23 cellular contexts compared by ENCODE assay signal in the genomic region with DNA sequence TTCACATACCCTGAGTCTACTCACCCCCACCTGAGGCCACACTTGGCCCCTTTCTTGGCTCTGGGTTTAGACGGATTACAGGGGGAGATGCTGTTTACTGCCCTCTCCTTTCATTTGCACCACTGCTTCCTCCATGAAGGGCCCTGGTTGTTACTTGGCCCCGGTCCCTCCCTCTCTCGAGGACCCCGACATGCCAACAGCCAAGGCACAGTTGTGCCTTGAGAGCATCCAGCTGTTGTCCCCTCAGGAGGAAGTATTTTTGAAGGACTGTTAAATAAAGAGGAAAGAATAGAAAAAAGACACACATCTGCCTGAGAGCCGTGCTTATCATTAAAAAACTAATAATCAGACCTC. TPM values are rescaled to one million over a fixed set of nuclear protein-coding genes. Genes with fewer than 3 reads are reported as not detected.
DNase-seq lines count a peak whose midpoint lies in the region; ATAC-seq and TF ChIP-seq lines count a peak whose summit lies in the region.
"Had no signal": no experiment of that assay in that cellular context is flagged by ENCODE, and none has a peak within 500 bp of the region (broad histone marks: within the 10 kb centered on the region; RNA-seq: fewer than 3 reads in every experiment).

No MANE protein-coding gene starts in this region.

- 0 out of 2 replicates have a peak overlapping the region, but pooled peaks have one; percentile 69 for H3K4me2 ChIP-seq in HCT116 (ENCODE audit: low read length)
- H3K4me2 ChIP-seq: neural progenitor cell had no signal

- intact Hi-C loops in HCT116 (cut with micrococcal nuclease) (no loop called here), left lung (cut with DNase I) (loop anchor here in 1 of 2 donors (10.0 kb wide), 1 partner anchor 235 kb away; no protein-coding TSS in a partner anchor)

- peaks cover 11% of the 10 kb centered on the region for H3K27me3 Mint-ChIP-seq in endothelial cell (ENCODE audit: unreplicated experiment)
- H3K27me3 Mint-ChIP-seq: activated naive CD8-positive, alpha-beta T cell treated with anti-CD3 and anti-CD28 coated beads for 36 hours had no signal

- POLR2A ChIA-PET in HCT116 (lab: Charles Lee): no interaction called here

- TF ChIP-seq CTCF in HCT116 (IDR thresholded peaks at IDR 0.05 in 2 of 3, conservative IDR thresholded peaks at IDR 0.05 in 1 of 3; ENCODE audit: borderline replicate concordance in 1 of 3, insufficient read depth in 1 of 3, low read depth in 2 of 3, low read length in 2 of 3) (no peak), RWPE2 (IDR thresholded peaks at IDR 0.05; ENCODE audit: poor library complexity, severe bottlenecking) (no peak), gastroesophageal sphincter (IDR thresholded peaks at IDR 0.05) (no peak), thoracic aorta (IDR thresholded peaks at IDR 0.05) (no peak), endothelial cell (IDR thresholded peaks at IDR 0.05; ENCODE audit: unreplicated experiment) (no peak), left lung (IDR thresholded peaks at IDR 0.05) (no peak)

- no peak overlapping the region for H2AFZ ChIP-seq in HCT116 (ENCODE audit: low read depth, low read length, poor library complexity, severe bottlenecking)
- H2AFZ ChIP-seq: neural progenitor cell had no signal

- no peaks in the 10 kb centered on the region for H3K79me2 ChIP-seq in HCT116 (ENCODE audit: insufficient read depth, low read length)

- peaks cover 34% of the 10 kb centered on the region for H3K36me3 Mint-ChIP-seq in endothelial cell (ENCODE audit: low read depth, unreplicated experiment)
- H3K36me3 Mint-ChIP-seq: activated naive CD8-positive, alpha-beta T cell treated with anti-CD3 and anti-CD28 coated beads for 36 hours; CD8-positive, alpha-beta T cell had no signal

- no peak for ATAC-seq in HCT116
- no peak for ATAC-seq in RWPE2 (ENCODE audit: low read depth)
- no peak for ATAC-seq in gastroesophageal sphincter
- ATAC-seq in thoracic aorta (ENCODE audit: insufficient number of reproducible peaks, low FRiP score, low read depth): no peak
- ATAC-seq in GM19455 (IDR thresholded peaks at IDR 0.05; ENCODE audit: unreplicated experiment): no peak
- no peak for ATAC-seq in left lung
- ATAC-seq: body of pancreas; CD8-positive, alpha-beta T cell had no signal

- H3K27ac ChIP-seq in HCT116 (ENCODE audit: low read depth, low read length) (no peak overlapping the region; the same call in 1 of the 2 replicates), RWPE2 (ENCODE audit: poor library complexity, severe bottlenecking) (peak overlapping the region; percentile 84), gastroesophageal sphincter (peak overlapping the region in 3 of 4 donors; percentile 61 to 77 (median 67)), thoracic aorta (peak overlapping the region; percentile 54 to 80), left lung (peak overlapping the region in 1 of 2 donors; percentile 63)
- H3K27ac ChIP-seq: body of pancreas, neural progenitor cell, prostate gland had no signal

- TF ChIP-seq EP300 in gastroesophageal sphincter (IDR thresholded peaks at IDR 0.05): no peak

- H3K9me3 Mint-ChIP-seq in endothelial cell (ENCODE audit: unreplicated experiment): no peaks in the 10 kb centered on the region
- H3K9me3 Mint-ChIP-seq: activated B cell treated with CpG ODN at 0.5 μM for 24 hours; activated naive CD8-positive, alpha-beta T cell treated with anti-CD3 and anti-CD28 coated beads for 36 hours; CD8-positive, alpha-beta T cell; neural progenitor cell; stimulated activated naive CD8-positive, alpha-beta T cell treated with anti-CD3 and anti-CD28 coated beads, Interleukin-15, Interleukin-2, amounts not matched to agents 100 ng/mL and 50 ng/mL, for 24 hours had no signal

- RAD21 ChIA-PET in HCT116 (lab: Charles Lee; ENCODE audit: low non-redundant PET in 1 of 2, low total read pairs in 2 of 2, uncharacterized antibody in 2 of 2, unreplicated experiment in 2 of 2): no interaction called here

- H3K27ac Mint-ChIP-seq in endothelial cell (ENCODE audit: unreplicated experiment): no peak overlapping the region
- H3K27ac Mint-ChIP-seq: activated B cell treated with CpG ODN at 0.5 μM for 24 hours; activated naive CD8-positive, alpha-beta T cell treated with anti-CD3 and anti-CD28 coated beads for 36 hours; CD8-positive, alpha-beta T cell; neural progenitor cell; stimulated activated naive CD8-positive, alpha-beta T cell treated with anti-CD3 and anti-CD28 coated beads, Interleukin-15, Interleukin-2, amounts not matched to agents 100 ng/mL and 50 ng/mL, for 24 hours had no signal

- TF ChIP-seq POLR2A in HCT116 (IDR thresholded peaks at IDR 0.05; ENCODE audit: borderline replicate concordance, extremely low read depth, insufficient read depth, insufficient read length): no peak
- no peak for TF ChIP-seq POLR2A in gastroesophageal sphincter (IDR thresholded peaks at IDR 0.05)

- DNase-seq in HCT116 (ENCODE audit: low read depth, low spot score) (no peak), RWPE2 (ENCODE audit: low spot score) (no peak), thoracic aorta (ENCODE audit: low spot score) (no peak), endothelial cell (ENCODE audit: low spot score) (no peak), left lung (no peak)
- DNase-seq: activated B cell treated with CpG ODN at 0.5 μM for 24 hours; activated CD4-positive, alpha-beta T cell treated with anti-CD3 and anti-CD28 coated beads, Interleukin-2, amount 50 U/mL, for 4 hours; activated naive CD8-positive, alpha-beta T cell treated with anti-CD3 and anti-CD28 coated beads for 36 hours; body of pancreas; CD8-positive, alpha-beta T cell; H7; MG63; NCI-H1417; NCI-H2107; SHP77; stimulated activated CD4-positive, alpha-beta T cell treated with anti-CD3 and anti-CD28 coated beads, Interleukin-4, amount 100 ng/mL, for 1 hour; SW 1271 had no signal

- TF ChIP-seq RAD21 in HCT116 (IDR thresholded peaks at IDR 0.05; ENCODE audit: low read depth): no peak

- H3K9me3 ChIP-seq in HCT116 (ENCODE audit: control insufficient read depth in 1 of 2, insufficient read depth in 1 of 2, low read depth in 1 of 2, low read length in 2 of 2) (no peaks in the 10 kb centered on the region), RWPE2 (ENCODE audit: severe bottlenecking) (no peaks in the 10 kb centered on the region), gastroesophageal sphincter (no peaks in the 10 kb centered on the region), thoracic aorta (no peaks in the 10 kb centered on the region), left lung (no peaks in the 10 kb centered on the region)
- H3K9me3 ChIP-seq: body of pancreas, MG63, prostate gland had no signal

- CTCF ChIA-PET in HCT116 (lab: Charles Lee): no interaction called here

- BruUV-seq in HCT116 (replicated peaks; lab: Mats Ljungman, UMichigan): no TSS peak

- H4K20me1 ChIP-seq in HCT116 (ENCODE audit: insufficient read depth): no peaks in the 10 kb centered on the region

- no peaks in the 10 kb centered on the region for H3K36me3 ChIP-seq in HCT116 (ENCODE audit: control insufficient read depth in 1 of 2, insufficient read depth in 2 of 2, low read length in 2 of 2)
- H3K36me3 ChIP-seq in RWPE2 (ENCODE audit: low read depth): peaks cover 86% of the 10 kb centered on the region
- peaks cover 0 to 85% of the 10 kb centered on the region in 2 donors for H3K36me3 ChIP-seq in gastroesophageal sphincter
- H3K36me3 ChIP-seq in thoracic aorta: peaks cover 24% of the 10 kb centered on the region
- peaks cover 0 to 14% of the 10 kb centered on the region in 2 donors for H3K36me3 ChIP-seq in left lung
- H3K36me3 ChIP-seq: neural progenitor cell, prostate gland had no signal

- H3K4me1 ChIP-seq in HCT116 (ENCODE audit: control insufficient read depth in 1 of 2, insufficient read depth in 2 of 2, low read length in 2 of 2) (peaks cover 52 to 58% of the 10 kb centered on the region in 2 experiments), RWPE2 (ENCODE audit: insufficient read depth, poor library complexity, severe bottlenecking) (peaks cover 29% of the 10 kb centered on the region), gastroesophageal sphincter (peaks cover 0 to 36% (median 16%) of the 10 kb centered on the region in 3 donors), thoracic aorta (ENCODE audit: control insufficient read depth in 1 of 2, low read depth in 2 of 2) (peaks cover 22 to 41% of the 10 kb centered on the region in 2 donors), left lung (no peaks in the 10 kb centered on the region)
- H3K4me1 ChIP-seq: body of pancreas, neural progenitor cell, prostate gland had no signal

- WGBS in gastroesophageal sphincter (ENCODE audit: low coverage in 1 of 2), 2 donors: 81% methylated on average over 3 of the region's 5 CpGs; no CpG with 5 or more reads in 1 of the 2 donors

- no peak overlapping the region for H3K4me3 Mint-ChIP-seq in endothelial cell (ENCODE audit: unreplicated experiment)
- H3K4me3 Mint-ChIP-seq: activated B cell treated with CpG ODN at 0.5 μM for 24 hours; activated naive CD8-positive, alpha-beta T cell treated with anti-CD3 and anti-CD28 coated beads for 36 hours; CD8-positive, alpha-beta T cell; neural progenitor cell; stimulated activated naive CD8-positive, alpha-beta T cell treated with anti-CD3 and anti-CD28 coated beads, Interleukin-15, Interleukin-2, amounts not matched to agents 100 ng/mL and 50 ng/mL, for 24 hours had no signal

- H3K4me1 Mint-ChIP-seq in endothelial cell (ENCODE audit: unreplicated experiment): peaks cover 38% of the 10 kb centered on the region
- H3K4me1 Mint-ChIP-seq: activated B cell treated with CpG ODN at 0.5 μM for 24 hours; activated naive CD8-positive, alpha-beta T cell treated with anti-CD3 and anti-CD28 coated beads for 36 hours had no signal

- no peak overlapping the region for H3K4me3 ChIP-seq in HCT116 (replicated peaks in 1 of 2; ENCODE audit: low read depth in 1 of 2, low read length in 2 of 2)
- H3K4me3 ChIP-seq in RWPE2 (ENCODE audit: severe bottlenecking): no peak overlapping the region
- no peak overlapping the region for H3K4me3 ChIP-seq in gastroesophageal sphincter
- no peak overlapping the region for H3K4me3 ChIP-seq in thoracic aorta
- H3K4me3 ChIP-seq in left lung: no peak overlapping the region
- H3K4me3 ChIP-seq: body of pancreas, MG63, neural progenitor cell, prostate gland, skin epidermis had no signal

- H3K27me3 ChIP-seq in HCT116 (ENCODE audit: insufficient read depth, low read length): no peaks in the 10 kb centered on the region
- H3K27me3 ChIP-seq in RWPE2 (ENCODE audit: insufficient read depth, poor library complexity, severe bottlenecking): no peaks in the 10 kb centered on the region
- no peaks in the 10 kb centered on the region for H3K27me3 ChIP-seq in gastroesophageal sphincter
- H3K27me3 ChIP-seq in thoracic aorta (replicated peaks; ENCODE audit: insufficient read depth): no peaks in the 10 kb centered on the region
- no peaks in the 10 kb centered on the region for H3K27me3 ChIP-seq in left lung
- H3K27me3 ChIP-seq: body of pancreas, MG63, neural progenitor cell had no signal

- H3K9ac ChIP-seq in HCT116 (ENCODE audit: low read length): no peak overlapping the region
- H3K9ac ChIP-seq: neural progenitor cell had no signal

- no peaks in the 10 kb centered on the region for H3K9me2 ChIP-seq in HCT116 (ENCODE audit: insufficient read depth)

RNA-seq across cellular contexts. Expression of a gene that starts 44.0 kb away (rescaled TPM):
- total RNA-seq in HCT116 (2021; ENCODE audit: unreplicated experiment) (86.9 TPM), gastroesophageal sphincter (10 to 100 TPM; 52.8 to 80.4 (median 69.6) TPM), thoracic aorta (10 to 100 TPM; 38.7 to 64.4 TPM), endothelial cell (ENCODE audit: unreplicated experiment) (97.3 TPM), left lung (10 to 100 TPM; 74.0 to 82.4 TPM)
- polyA plus RNA-seq in HCT116 (2012): 31.8 and 49.5 TPM in 2 replicates

RNA-seq across cellular contexts. Expression of a gene that starts 44.1 kb away (rescaled TPM):
- total RNA-seq in HCT116 (2021; ENCODE audit: unreplicated experiment) (68.5 TPM), gastroesophageal sphincter (10 to 100 TPM; 18.0 to 27.0 (median 26.1) TPM), thoracic aorta (10 to 100 TPM; 13.1 to 18.9 TPM), endothelial cell (ENCODE audit: unreplicated experiment) (55.2 TPM), left lung (10 to 100 TPM; 25.9 to 30.3 TPM)
- 43.9 and 55.0 TPM in 2 replicates for polyA plus RNA-seq in HCT116 (2012)
